8 cellular contexts compared by ENCODE assay signal in genomic region chr21:33071878-33072306, GRCh38. TPM values are rescaled to one million over a fixed set of nuclear protein-coding genes. Genes with fewer than 3 reads are reported as not detected.
A peak's percentile ranks its signal among the peaks of the same experiment; 100 is the strongest.
DNase-seq lines count a peak whose midpoint lies in the region; ATAC-seq and TF ChIP-seq lines count a peak whose summit lies in the region.

No MANE protein-coding gene starts in this region.

- POLR2A ChIA-PET in CD4-positive, alpha-beta memory T cell (lab: Charles Lee; ENCODE audit: partially characterized antibody) = no interaction called here

- intact Hi-C loops in CD4-positive, alpha-beta memory T cell (cut with micrococcal nuclease) = no loop called here
- intact Hi-C loops in dorsolateral prefrontal cortex (cut with DNase I) = loop anchor here (1.0 to 10.0 kb wide), 4 partner anchors 45 to 97 kb away; no protein-coding TSS in a partner anchor

- TF ChIP-seq CTCF in dorsolateral prefrontal cortex (IDR thresholded peaks at IDR 0.05 in 54 of 56, conservative IDR thresholded peaks at IDR 0.05 in 2 of 56; ENCODE audit: low read depth in 1 of 56, partially characterized antibody in 56 of 56) (no peak), nephron (IDR thresholded peaks at IDR 0.05; ENCODE audit: unreplicated experiment in 3 of 3) (no peak)

- H3K9me3 Mint-ChIP-seq in CD4-positive, alpha-beta memory T cell = peaks cover 0 to 12% (median 5%) of the 10 kb centered on the region in 8 donors
- peaks cover 14% of the 10 kb centered on the region for H3K9me3 Mint-ChIP-seq in nephron

- H3K27ac ChIP-seq in CD4-positive, alpha-beta memory T cell (ENCODE audit: low read depth, low read length) = no peak overlapping the region
- peak overlapping the region; percentile 26 to 94 (median 85) for H3K27ac ChIP-seq in dorsolateral prefrontal cortex

- peaks cover 35% of the 10 kb centered on the region for H3K27me3 ChIP-seq in CD4-positive, alpha-beta memory T cell (ENCODE audit: insufficient read depth, low read length)
- H3K27me3 ChIP-seq in dorsolateral prefrontal cortex = peaks cover 0 to 82% (median 51%) of the 10 kb centered on the region in 45 donors

- H3K36me3 ChIP-seq in CD4-positive, alpha-beta memory T cell (ENCODE audit: insufficient read depth, low read length) = no peaks in the 10 kb centered on the region

- no peak for ATAC-seq in activated CD4-positive, CD25-positive, alpha-beta regulatory T cell treated with anti-CD3 and anti-CD28 coated beads, Interleukin-2, amount 50 U/mL, for 24 hours
- no peak for ATAC-seq in GM21526 (IDR thresholded peaks at IDR 0.05; ENCODE audit: low FRiP score, unreplicated experiment)

- no peaks in the 10 kb centered on the region for H3K9me3 ChIP-seq in CD4-positive, alpha-beta memory T cell (ENCODE audit: control insufficient read depth in 1 of 2, low read length in 2 of 2)

- CTCF ChIA-PET in CD4-positive, alpha-beta memory T cell (lab: Charles Lee; ENCODE audit: partially characterized antibody) = no interaction called here

- peak overlapping the region; percentile 36 to 42 for H3K4me3 ChIP-seq in CD4-positive, alpha-beta memory T cell (ENCODE audit: low read length in 2 of 2)
- H3K4me3 ChIP-seq in dorsolateral prefrontal cortex = peak overlapping the region; percentile 39 to 84 (median 65)

- H3K4me3 Mint-ChIP-seq in CD4-positive, alpha-beta memory T cell = peak overlapping the region; percentile 67 to 88 (median 80)
- H3K4me3 Mint-ChIP-seq in nephron = peak overlapping the region; percentile 69 to 79 (median 78)

- no peak for DNase-seq in CD4-positive, alpha-beta memory T cell
- DNase-seq in MV-4-11 (lab: John Stamatoyannopoulos, UW) (peak; percentile 22), dorsolateral prefrontal cortex (no peak), NCI-H1092 (lab: John Stamatoyannopoulos, UW) (no peak), NOMO-1 treated with dmso at 0.1 percent for 144 hours (lab: John Stamatoyannopoulos, UW; ENCODE audit: unreplicated experiment) (no peak)

- peaks cover 7 to 26% (median 18%) of the 10 kb centered on the region in 4 donors for H3K4me1 Mint-ChIP-seq in CD4-positive, alpha-beta memory T cell
- H3K4me1 Mint-ChIP-seq in nephron = peaks cover 17% of the 10 kb centered on the region

- H3K27me3 Mint-ChIP-seq in CD4-positive, alpha-beta memory T cell = peaks cover 47 to 54% of the 10 kb centered on the region in 2 donors
- peaks cover 97% of the 10 kb centered on the region for H3K27me3 Mint-ChIP-seq in nephron (ENCODE audit: low read depth)

- peaks cover 15% of the 10 kb centered on the region for H3K4me1 ChIP-seq in CD4-positive, alpha-beta memory T cell (ENCODE audit: insufficient read depth, low read length)

- no peaks in the 10 kb centered on the region for H3K36me3 Mint-ChIP-seq in CD4-positive, alpha-beta memory T cell
- peaks cover 4% of the 10 kb centered on the region for H3K36me3 Mint-ChIP-seq in nephron (ENCODE audit: low read depth)

- H3K27ac Mint-ChIP-seq in CD4-positive, alpha-beta memory T cell = peak overlapping the region in 1 of 7 donors; percentile 46
- H3K27ac Mint-ChIP-seq in nephron = no peak overlapping the region

RNA-seq across cellular contexts. Expression of gene OLIG1, which starts 2.0 kb away (rescaled TPM):
- total RNA-seq in CD4-positive, alpha-beta memory T cell = not detected
- polyA plus RNA-seq in CD4-positive, alpha-beta memory T cell = not detected
- total RNA-seq in dorsolateral prefrontal cortex = 100 to 1,000 TPM in 77 of 120 experiments, 10 to 100 TPM in 43; 30.7 to 365 (median 119) TPM

RNA-seq across cellular contexts. Expression of gene OLIG2, which starts 46.2 kb away (rescaled TPM):
- not detected for total RNA-seq in CD4-positive, alpha-beta memory T cell
- polyA plus RNA-seq in CD4-positive, alpha-beta memory T cell = not detected
- 100 to 1,000 TPM in 2 of 120 experiments, 10 to 100 TPM in 118; 13.9 to 165 (median 45.4) TPM for total RNA-seq in dorsolateral prefrontal cortex

Comparison
In these comparisons a context has a peak if more than half of its experiments do, and no peak if none do; other contexts are left out.
1. RNA of gene OLIG1, which starts 2.0 kb away (total RNA-seq): 30.7 to 365 TPM in dorsolateral prefrontal cortex; not detected in CD4-positive, alpha-beta memory T cell; every median in the first group is over 10 times any median in the second.
2. RNA of gene OLIG2, which starts 46.2 kb away (total RNA-seq): 13.9 to 165 TPM in dorsolateral prefrontal cortex; not detected in CD4-positive, alpha-beta memory T cell; every median in the first group is over 10 times any median in the second.